In the genomic region with DNA sequence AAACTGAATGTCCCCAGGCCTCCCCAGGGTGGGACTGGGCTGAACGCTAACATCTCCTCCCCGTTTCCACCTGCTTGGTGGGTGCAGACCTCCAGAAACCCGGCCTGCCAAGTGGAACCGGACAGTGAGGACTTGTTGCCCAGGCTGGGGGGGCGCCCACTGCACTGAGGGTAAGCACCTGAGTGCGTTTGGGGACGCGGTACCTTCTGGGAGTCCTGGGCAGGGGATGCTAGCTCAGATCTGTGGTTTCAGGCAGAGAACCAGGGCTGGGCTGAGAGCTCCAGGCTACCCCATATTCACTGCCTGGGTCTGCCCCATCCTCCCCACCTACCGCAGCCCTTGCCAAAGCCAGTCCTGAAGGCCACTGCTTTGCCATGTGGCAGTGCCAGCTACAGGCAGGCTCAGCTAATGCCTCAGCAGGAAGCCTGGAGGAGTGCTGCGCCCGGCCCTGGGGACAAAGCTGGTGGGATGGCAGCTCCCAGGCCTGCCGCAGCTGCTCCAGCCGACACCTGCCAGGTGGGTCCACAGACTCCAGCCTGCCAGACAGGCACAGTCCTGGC, we compare ENCODE assay signal across 25 cellular contexts. TPM values are rescaled to one million over a fixed set of nuclear protein-coding genes. Genes with fewer than 3 reads are reported as not detected.
DNase-seq lines count a peak whose midpoint lies in the region; ATAC-seq, FAIRE-seq and TF ChIP-seq lines count a peak whose summit lies in the region.
"Had no signal": no experiment of that assay in that cellular context is flagged by ENCODE, and none has a peak within 500 bp of the region (broad histone marks: within the 10 kb centered on the region; RNA-seq: fewer than 3 reads in every experiment).

No MANE protein-coding gene starts in this region.

- peaks cover 59% of the 10 kb centered on the region for H3K4me1 ChIP-seq in BLaER1
- H3K4me1 ChIP-seq in kidney (ENCODE audit: control insufficient read depth in 1 of 2, insufficient read depth in 1 of 2, low read depth in 1 of 2, low read length in 2 of 2) = peaks cover 5 to 13% of the 10 kb centered on the region in 2 donors
- H3K4me1 ChIP-seq: pancreas had no signal

- H3K9ac ChIP-seq in BLaER1 (no peak overlapping the region), kidney (ENCODE audit: low read length in 2 of 2) (no peak overlapping the region)

- intact Hi-C loops in kidney (cut with DNase I) = no loop called here

- H3K4me3 ChIP-seq in BLaER1 (no peak overlapping the region), kidney (ENCODE audit: low read length in 2 of 2) (no peak overlapping the region)
- H3K4me3 ChIP-seq: dorsolateral prefrontal cortex, GM12878, pancreas, thoracic aorta had no signal

- H3K36me3 ChIP-seq in BLaER1 = no peaks in the 10 kb centered on the region
- no peaks in the 10 kb centered on the region for H3K36me3 ChIP-seq in kidney (ENCODE audit: control insufficient read depth in 1 of 2, insufficient read depth in 2 of 2, low read length in 2 of 2)
- H3K36me3 ChIP-seq: left lung, pancreas, thoracic aorta had no signal

- H3K27ac ChIP-seq in BLaER1 (no peak overlapping the region), VCaP (peak overlapping the region; percentile 91), kidney (ENCODE audit: low read depth in 2 of 2, low read length in 2 of 2) (no peak overlapping the region)
- H3K27ac ChIP-seq: dorsolateral prefrontal cortex, pancreas, thoracic aorta had no signal

- peak; percentile 63 for DNase-seq in COR-L47 (lab: John Stamatoyannopoulos, UW)
- peak; percentile 75 for DNase-seq in kidney
- no peak for DNase-seq in activated CD8-positive, alpha-beta memory T cell treated with anti-CD3 and anti-CD28 coated beads, Interleukin-2, amount 50 U/mL, for 4 hours
- DNase-seq: activated CD4-positive, alpha-beta T cell treated with anti-CD3 and anti-CD28 coated beads, Interleukin-2, amount 10 ng/mL, durations not matched to agents 7 days and 5 days; activated naive CD4-positive, alpha-beta T cell treated with anti-CD3 and anti-CD28 coated beads, Interleukin-2, amount 10 ng/mL, durations not matched to agents 7 days and 5 days; dorsolateral prefrontal cortex; HCEC 1CT; Karpas-422; MV-4-11; NCI-H2081 treated with DMSO at 0.1 percent for 48 hours; NCI-H510A treated with DMSO at 0.1 percent for 48 hours; stimulated activated CD4-positive, alpha-beta T cell treated with anti-CD3 and anti-CD28 coated beads, Interleukin-4, amount 100 ng/mL, for 4 hours; stimulated activated naive CD4-positive, alpha-beta T cell; T-helper 17 cell had no signal

- TF ChIP-seq CTCF in VCaP (conservative IDR thresholded peaks at IDR 0.05) (no peak), kidney (IDR thresholded peaks at IDR 0.05; ENCODE audit: borderline replicate concordance, extremely low read depth, insufficient read depth) (no peak)

- H4K20me1 ChIP-seq in BLaER1 = peaks cover 12% of the 10 kb centered on the region; the same call in 1 of the 2 replicates

- ATAC-seq in GM19452 (IDR thresholded peaks at IDR 0.05; ENCODE audit: unreplicated experiment) = no peak
- no peak for ATAC-seq in GM21619 (IDR thresholded peaks at IDR 0.05; ENCODE audit: unreplicated experiment)
- no peak for ATAC-seq in GM19324 (IDR thresholded peaks at IDR 0.05; ENCODE audit: low FRiP score, unreplicated experiment)
- ATAC-seq: GM12878, T-helper 17 cell had no signal

- no peaks in the 10 kb centered on the region for H3K27me3 ChIP-seq in BLaER1
- H3K27me3 ChIP-seq: dorsolateral prefrontal cortex, left lung, pancreas had no signal

- H3K4me2 ChIP-seq in BLaER1 = peak overlapping the region; percentile 90

- no peaks in the 10 kb centered on the region for H3K9me3 ChIP-seq in BLaER1
- no peaks in the 10 kb centered on the region for H3K9me3 ChIP-seq in kidney (ENCODE audit: control insufficient read depth in 1 of 2, low read length in 2 of 2)
- H3K9me3 ChIP-seq: left lung, pancreas, thoracic aorta had no signal

- FAIRE-seq in kidney (lab: Jason Lieb, UNC) = no peak
- FAIRE-seq: D721Med, GM12878, pancreas, RCC 7860 had no signal

RNA-seq across cellular contexts. Expression of a gene that starts 3.5 kb away (rescaled TPM):
- 24.5 TPM for total RNA-seq in kidney
- polyA plus RNA-seq in kidney (ENCODE audit: insufficient read depth, low read depth, low replicate concordance) = 15.0 TPM
- total RNA-seq: GM12878 had no signal
- polyA plus RNA-seq: GM12878 had no signal
